22 cellular contexts compared by ENCODE assay signal in the genomic region with DNA sequence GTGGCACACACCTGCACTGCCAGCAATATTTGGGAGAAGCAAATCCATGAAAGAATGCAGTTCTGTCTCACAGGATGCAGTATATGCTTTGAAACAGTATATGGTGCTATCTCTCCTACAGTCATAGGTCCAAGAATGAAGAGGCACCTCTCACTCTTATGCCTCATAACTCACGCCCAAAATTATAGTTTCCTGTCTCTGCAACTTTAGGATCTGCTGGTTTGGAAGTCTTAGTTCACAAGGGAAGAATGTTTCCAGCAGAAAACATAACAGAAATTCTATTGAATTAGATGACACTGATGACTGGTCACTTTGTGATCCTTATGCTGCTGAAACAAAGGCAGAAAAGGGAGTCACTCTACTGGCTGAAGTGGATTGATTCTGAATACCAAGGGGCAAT. TPM values are rescaled to one million over a fixed set of nuclear protein-coding genes. Genes with fewer than 3 reads are reported as not detected.
DNase-seq lines count a peak whose midpoint lies in the region; ATAC-seq and TF ChIP-seq lines count a peak whose summit lies in the region.
"Had no signal": no experiment of that assay in that cellular context is flagged by ENCODE, and none has a peak within 500 bp of the region (broad histone marks: within the 10 kb centered on the region; RNA-seq: fewer than 3 reads in every experiment).

No MANE protein-coding gene starts in this region.

- CTCF ChIA-PET in PC-9 (lab: Charles Lee), result no interaction called here

- no peak overlapping the region for H2BK5ac ChIP-seq in mesenchymal stem cell (ENCODE audit: low read depth, low read length, poor library complexity, severe bottlenecking)

- POLR2A ChIA-PET in PC-9 (lab: Charles Lee; ENCODE audit: unreplicated experiment), result interaction anchor here (0.6 kb wide), 1 partner anchor 97 kb away, joined by 4 read pairs; no protein-coding TSS in a partner anchor

- no peak overlapping the region for H3K4ac ChIP-seq in mesenchymal stem cell (ENCODE audit: low read depth in 1 of 2, low read length in 2 of 2)

- no peak overlapping the region for H3K9ac ChIP-seq in mesenchymal stem cell (ENCODE audit: low read length)
- H3K9ac ChIP-seq: BLaER1 treated with 17β-estradiol and CSF1 and Interleukin-3, amounts not matched to agents 10 nM and 100 nM had no signal

- peak overlapping the region; percentile 51 for H3K4me2 ChIP-seq in PC-9
- H3K4me2 ChIP-seq in mesenchymal stem cell (ENCODE audit: low read length, poor library complexity, severe bottlenecking), result no peak overlapping the region

- WGBS in mesenchymal stem cell, result no CpG with 5 or more reads among the region's 1 CpG

- no peak overlapping the region for H2BK12ac ChIP-seq in mesenchymal stem cell (ENCODE audit: low read length in 2 of 2)

- H3K27me3 ChIP-seq in PC-9 (ENCODE audit: insufficient read depth, low read depth), result no peaks in the 10 kb centered on the region
- no peaks in the 10 kb centered on the region for H3K27me3 ChIP-seq in Peyer's patch
- H3K27me3 ChIP-seq in mesenchymal stem cell (ENCODE audit: control insufficient read depth in 1 of 2, insufficient read depth in 1 of 2, low read length in 2 of 2), result no peaks in the 10 kb centered on the region
- H3K27me3 ChIP-seq: BLaER1 treated with 17β-estradiol and CSF1 and Interleukin-3, amounts not matched to agents 10 nM and 100 nM had no signal

- peaks cover 39% of the 10 kb centered on the region for H3F3A ChIP-seq in PC-9 (ENCODE audit: insufficient read depth, low read depth)

- no peak overlapping the region for H2AFZ ChIP-seq in PC-9
- no peak overlapping the region for H2AFZ ChIP-seq in mesenchymal stem cell (ENCODE audit: low read depth, low read length)

- ATAC-seq in HG03354 (IDR thresholded peaks at IDR 0.05; ENCODE audit: poor library complexity, severe bottlenecking, unreplicated experiment), result peak; percentile 27

- H3K79me1 ChIP-seq in mesenchymal stem cell (replicated peaks; ENCODE audit: low read length, poor library complexity, severe bottlenecking), result no peaks in the 10 kb centered on the region

- TF ChIP-seq CTCF in PC-9 (conservative IDR thresholded peaks at IDR 0.05), result no peak
- TF ChIP-seq CTCF in Peyer's patch (IDR thresholded peaks at IDR 0.05), result no peak

- no peaks in the 10 kb centered on the region; the same call in 1 of the 2 replicates for H3K79me2 ChIP-seq in PC-9 (ENCODE audit: low read depth)

- DNase-seq in EH (ENCODE audit: low read depth), result peak; percentile 87
- DNase-seq in PC-9, result peak in 1 of 2 experiments; percentile 70
- DNase-seq in epithelial cell of prostate (ENCODE audit: low read depth, low spot score), result no peak
- no peak for DNase-seq in Peyer's patch
- DNase-seq in NCI-H1048 (lab: John Stamatoyannopoulos, UW), result no peak
- DNase-seq in mesenchymal stem cell, result no peak
- DNase-seq in NOMO-1 (lab: John Stamatoyannopoulos, UW; ENCODE audit: unreplicated experiment in 2 of 2), result no peak
- DNase-seq: CD8-positive, alpha-beta memory T cell; GOT3; Kasumi-1; MM.1S; NCI-H1092 treated with DMSO at 0.1 percent for 48 hours; NCI-H1694; NCI-H510A; NCI-H748 treated with DMSO at 0.1 percent for 48 hours; SW 1271; T-helper 2 cell had no signal

- H4K8ac ChIP-seq in mesenchymal stem cell (ENCODE audit: low read length), result no peak overlapping the region

- H3K27ac ChIP-seq in PC-9 (peak overlapping the region; percentile 85), epithelial cell of prostate (peak overlapping the region; percentile 52), Peyer's patch (no peak overlapping the region), mesenchymal stem cell (ENCODE audit: low read length, poor library complexity, severe bottlenecking) (no peak overlapping the region)
- H3K27ac ChIP-seq: BLaER1 treated with 17β-estradiol and CSF1 and Interleukin-3, amounts not matched to agents 10 nM and 100 nM; HL-60; SJSA1 had no signal

- no peak overlapping the region for H3K14ac ChIP-seq in mesenchymal stem cell (ENCODE audit: low read length in 2 of 2)

- H3K23ac ChIP-seq in mesenchymal stem cell (ENCODE audit: low read length in 2 of 2), result no peak overlapping the region

- H2BK120ac ChIP-seq in mesenchymal stem cell (ENCODE audit: low read depth, low read length), result no peak overlapping the region

- BruUV-seq in PC-9 (replicated peaks; lab: Mats Ljungman, UMichigan), result TSS peak; percentile 81

- H3K9me3 ChIP-seq in PC-9 (ENCODE audit: insufficient read depth, low read depth) (no peaks in the 10 kb centered on the region), Peyer's patch (no peaks in the 10 kb centered on the region), mesenchymal stem cell (ENCODE audit: control insufficient read depth, low read length) (no peaks in the 10 kb centered on the region)
- H3K9me3 ChIP-seq: SJSA1 had no signal

- no peaks in the 10 kb centered on the region for H3K9me2 ChIP-seq in PC-9 (ENCODE audit: insufficient read depth)

- H4K20me1 ChIP-seq in PC-9 (ENCODE audit: insufficient read depth), result no peaks in the 10 kb centered on the region
- H4K20me1 ChIP-seq: BLaER1 treated with 17β-estradiol and CSF1 and Interleukin-3, amounts not matched to agents 10 nM and 100 nM had no signal

- no peak overlapping the region for H4K91ac ChIP-seq in mesenchymal stem cell (ENCODE audit: low read length)

- H3K4me1 ChIP-seq in PC-9 (replicated peaks; ENCODE audit: insufficient read depth) (peaks cover 64% of the 10 kb centered on the region), Peyer's patch (peaks cover 0 to 5% (median 0%) of the 10 kb centered on the region in 4 donors), mesenchymal stem cell (ENCODE audit: control insufficient read depth, insufficient read depth, low read depth, low read length) (peaks cover 6% of the 10 kb centered on the region)
- H3K4me1 ChIP-seq: SJSA1 had no signal

- H3K4me3 ChIP-seq in PC-9 (no peak overlapping the region), Peyer's patch (no peak overlapping the region), mesenchymal stem cell (ENCODE audit: insufficient read depth in 1 of 2, low read depth in 1 of 2, low read length in 2 of 2) (no peak overlapping the region)
- H3K4me3 ChIP-seq: BLaER1 treated with 17β-estradiol and CSF1 and Interleukin-3, amounts not matched to agents 10 nM and 100 nM; SJSA1 had no signal

- H3K36me3 ChIP-seq in PC-9 (ENCODE audit: low read depth) (no peaks in the 10 kb centered on the region), Peyer's patch (no peaks in the 10 kb centered on the region), mesenchymal stem cell (ENCODE audit: control insufficient read depth in 1 of 2, insufficient read depth in 2 of 2, low read depth in 1 of 2, low read length in 2 of 2) (peaks cover 0 to 3% of the 10 kb centered on the region in 2 experiments)
- H3K36me3 ChIP-seq: BLaER1 treated with 17β-estradiol and CSF1 and Interleukin-3, amounts not matched to agents 10 nM and 100 nM; SJSA1 had no signal

- intact Hi-C loops in PC-9 (cut with micrococcal nuclease; ENCODE audit: unreplicated experiment), result loop anchor here (2.0 to 5.0 kb wide), 3 partner anchors 46 to 173 kb away; a partner anchor contains a TSS

- H3K18ac ChIP-seq in mesenchymal stem cell (ENCODE audit: low read depth in 1 of 2, low read length in 2 of 2), result no peak overlapping the region

- H2BK15ac ChIP-seq in mesenchymal stem cell (ENCODE audit: low read depth, poor library complexity, severe bottlenecking), result no peak overlapping the region

- TF ChIP-seq POLR2A in Peyer's patch (IDR thresholded peaks at IDR 0.05), result no peak

- H2AK5ac ChIP-seq in mesenchymal stem cell (ENCODE audit: low read length, severe bottlenecking), result no peak overlapping the region

RNA-seq across cellular contexts. Expression of a gene that starts 5.7 kb away (rescaled TPM):
- 1.2 and 1.3 TPM in 2 replicates for total RNA-seq in PC-9 (2021)
- 1 to 10 TPM in 1 of 4 donors, not detected in 3; 1.2 TPM for total RNA-seq in Peyer's patch
- 0.15 TPM for polyA plus RNA-seq in mesenchymal stem cell (2013, experiment 1 of 2)
- polyA plus RNA-seq in mesenchymal stem cell (2013, experiment 2 of 2), result 0.05 TPM
- total RNA-seq: CD8-positive, alpha-beta memory T cell; G401; SJSA1 had no signal

Comparison
In these comparisons a context has a peak if more than half of its experiments do, and no peak if none do; other contexts are left out.
1. H3K27ac ChIP-seq: peak in PC-9 (single experiment) and epithelial cell of prostate (single experiment); none in Peyer's patch (0 of 4) and mesenchymal stem cell (single experiment).